In the genomic region with DNA sequence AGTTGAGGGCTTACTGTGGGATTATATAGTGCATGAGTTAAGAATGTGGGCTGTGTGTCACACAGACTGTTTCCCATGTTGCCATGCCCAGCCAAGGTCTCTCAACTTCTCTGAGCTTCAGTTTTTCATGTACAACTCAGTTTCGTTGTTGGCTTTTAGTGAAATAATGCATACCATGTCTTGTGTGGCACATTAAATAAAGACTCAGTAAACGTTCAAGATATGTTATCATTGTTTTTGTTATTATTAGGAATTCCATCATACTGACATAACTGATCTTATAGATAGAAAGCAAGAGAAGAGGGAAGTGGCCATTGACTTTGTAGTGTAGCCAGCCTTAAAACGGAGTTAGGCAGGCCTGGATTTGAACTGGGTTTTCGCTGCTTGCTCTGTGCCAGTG, we compare ENCODE assay signal across 19 cellular contexts. TPM values are rescaled to one million over a fixed set of nuclear protein-coding genes. Genes with fewer than 3 reads are reported as not detected.
DNase-seq lines count a peak whose midpoint lies in the region; ATAC-seq, FAIRE-seq and TF ChIP-seq lines count a peak whose summit lies in the region.
"Had no signal": no experiment of that assay in that cellular context is flagged by ENCODE, and none has a peak within 500 bp of the region (broad histone marks: within the 10 kb centered on the region; RNA-seq: fewer than 3 reads in every experiment).

No MANE protein-coding gene starts in this region.

- no peak for TF ChIP-seq CTCF in GM12878 (IDR thresholded peaks at IDR 0.05 in 2 of 3, conservative IDR thresholded peaks at IDR 0.05 in 1 of 3; ENCODE audit: control insufficient read depth in 2 of 3, extremely low read depth in 1 of 3, insufficient read depth in 1 of 3, low read depth in 3 of 3, low read length in 3 of 3)

- H3K9me3 ChIP-seq in MG63, result no peaks in the 10 kb centered on the region
- H3K9me3 ChIP-seq in GM12878 (replicated peaks; ENCODE audit: control insufficient read depth, insufficient read depth, low read length), result no peaks in the 10 kb centered on the region
- H3K9me3 ChIP-seq: SJSA1, upper lobe of left lung had no signal

- H3K4me1 ChIP-seq in ACC112 (ENCODE audit: control insufficient read depth, insufficient read depth, low read length, unreplicated experiment) (peaks cover 42% of the 10 kb centered on the region), GM12878 (ENCODE audit: control insufficient read depth, insufficient read depth, low read length) (peaks cover 10% of the 10 kb centered on the region)

- ATAC-seq in GM12878, result no peak
- ATAC-seq in naive B cell (ENCODE audit: low read depth in 2 of 2), result no peak
- ATAC-seq in HG03521 (IDR thresholded peaks at IDR 0.05; ENCODE audit: unreplicated experiment), result no peak
- no peak for ATAC-seq in HG02973 (IDR thresholded peaks at IDR 0.05; ENCODE audit: unreplicated experiment)
- ATAC-seq in activated naive CD4-positive, alpha-beta T cell treated with anti-CD3 and anti-CD28 coated beads, Interleukin-2, amount 50 U/mL, for 72 hours, result no peak
- ATAC-seq: K562, natural killer cell had no signal

- DNase-seq in MG63 (peak; percentile 38), GM12878 (ENCODE audit: low read depth, low spot score) (no peak), naive B cell (no peak), GM12892 (ENCODE audit: insufficient read length) (no peak)
- no peak for DNase-seq in activated naive CD4-positive, alpha-beta T cell treated with anti-CD3 and anti-CD28 coated beads, Interleukin-2, amount 50 U/mL, for 72 hours (ENCODE audit: low spot score in 2 of 2)
- DNase-seq: activated CD4-positive, alpha-beta T cell treated with anti-CD3 and anti-CD28 coated beads, Interleukin-2, amount 10 ng/mL, durations not matched to agents 24 days and 14 days; aorta; natural killer cell; NCI-H1105; OCI-M1; retina; upper lobe of left lung had no signal

- peak overlapping the region in 6 of 8 donors; percentile 6 to 70 (median 48) for H3K4me3 Mint-ChIP-seq in naive B cell
- H3K4me3 Mint-ChIP-seq: activated CD4-positive, alpha-beta T cell treated with anti-CD3 and anti-CD28 coated beads, Interleukin-2, amount 10 ng/mL, durations not matched to agents 24 days and 14 days; natural killer cell; stimulated activated naive CD8-positive, alpha-beta T cell treated with anti-CD3 and anti-CD28 coated beads, Interleukin-15, Interleukin-2, amounts not matched to agents 100 ng/mL and 50 ng/mL, for 24 hours had no signal

- peak overlapping the region; percentile 15 for H3K4me2 ChIP-seq in GM12878 (ENCODE audit: control insufficient read depth, insufficient read depth)

- peak overlapping the region; percentile 57 for H3K4me3 ChIP-seq in ACC112 (ENCODE audit: low read depth, low read length)
- H3K4me3 ChIP-seq in MG63, result peak overlapping the region; percentile 11
- H3K4me3 ChIP-seq in GM12878, result no peak overlapping the region
- H3K4me3 ChIP-seq: coronary artery, K562, SJSA1 had no signal

- no peaks in the 10 kb centered on the region for H3K27me3 Mint-ChIP-seq in naive B cell

- no peaks in the 10 kb centered on the region for H3K27me3 ChIP-seq in ACC112 (ENCODE audit: insufficient read depth, low read length)
- H3K27me3 ChIP-seq in MG63, result no peaks in the 10 kb centered on the region
- H3K27me3 ChIP-seq in GM12878 (replicated peaks in 1 of 2; ENCODE audit: control insufficient read depth in 2 of 2, insufficient read depth in 2 of 2, low read length in 1 of 2), result no peaks in the 10 kb centered on the region
- H3K27me3 ChIP-seq: SJSA1, upper lobe of left lung had no signal

- no peaks in the 10 kb centered on the region for H4K20me1 ChIP-seq in GM12878 (ENCODE audit: control insufficient read depth, insufficient read depth)

- H3K9ac ChIP-seq in GM12878 (ENCODE audit: control insufficient read depth, insufficient read depth, low read length), result no peak overlapping the region

- no peak for FAIRE-seq in GM12878 (lab: Jason Lieb, UNC)
- no peak for FAIRE-seq in GM12892 (lab: Jason Lieb, UNC)
- FAIRE-seq: K562 had no signal

- H3K79me2 ChIP-seq in ACC112 (ENCODE audit: control insufficient read depth, insufficient read depth, low read length, unreplicated experiment), result peaks cover 77% of the 10 kb centered on the region
- peaks cover 42% of the 10 kb centered on the region for H3K79me2 ChIP-seq in GM12878 (ENCODE audit: control insufficient read depth, insufficient read depth, low read length)

- peaks cover 46 to 80% (median 59%) of the 10 kb centered on the region in 3 donors for H3K4me1 Mint-ChIP-seq in naive B cell

- TF ChIP-seq POLR2A in GM12878 (IDR thresholded peaks at IDR 0.05; ENCODE audit: low read depth, low read length) (no peak), GM12892 (IDR thresholded peaks at IDR 0.05; ENCODE audit: low read depth, low read length) (no peak)

- RAD21 ChIA-PET in GM12878 (lab: Charles Lee; ENCODE audit: unreplicated experiment), result interaction anchor here (1.1 to 4.0 kb wide), 3 partner anchors 27 to 47 kb away, joined by 3 to 14 read pairs (median 5); no protein-coding TSS in a partner anchor

- POLR2A ChIA-PET in GM12878 (lab: Charles Lee), result interaction anchor here (0.6 to 2.6 kb wide), 4 partner anchors 14 to 110 kb away, joined by 3 to 11 read pairs (median 4); no protein-coding TSS in a partner anchor

- intact Hi-C loops in GM12878 (cut with micrococcal nuclease; ENCODE audit: unreplicated experiment), result loop anchor here (5.0 to 10.0 kb wide), 2 partner anchors 108 to 436 kb away; no protein-coding TSS in a partner anchor

- H3K36me3 ChIP-seq in ACC112 (ENCODE audit: insufficient read depth, low read length) (no peaks in the 10 kb centered on the region), MG63 (no peaks in the 10 kb centered on the region), GM12878 (ENCODE audit: control insufficient read depth in 2 of 2, insufficient read depth in 2 of 2, low read length in 1 of 2) (no peaks in the 10 kb centered on the region)
- H3K36me3 ChIP-seq: upper lobe of left lung had no signal

- CTCF ChIA-PET in GM12878 (lab: Yijun Ruan, JAX), result interaction anchor here (1.3 kb wide), 1 partner anchor 30 kb away, joined by 6 read pairs; no protein-coding TSS in a partner anchor

- no peaks in the 10 kb centered on the region for H3K36me3 Mint-ChIP-seq in naive B cell
- H3K36me3 Mint-ChIP-seq in activated naive CD4-positive, alpha-beta T cell treated with anti-CD3 and anti-CD28 coated beads, Interleukin-2, amount 50 U/mL, for 72 hours, result peaks cover 0 to 12% of the 10 kb centered on the region in 2 donors
- H3K36me3 Mint-ChIP-seq: natural killer cell had no signal

- H3K27ac Mint-ChIP-seq in naive B cell, result peak overlapping the region in 4 of 6 donors; percentile 52 to 93 (median 78)
- no peak overlapping the region for H3K27ac Mint-ChIP-seq in activated naive CD4-positive, alpha-beta T cell treated with anti-CD3 and anti-CD28 coated beads, Interleukin-2, amount 50 U/mL, for 72 hours
- H3K27ac Mint-ChIP-seq: activated CD4-positive, alpha-beta T cell treated with anti-CD3 and anti-CD28 coated beads, Interleukin-2, amount 10 ng/mL, durations not matched to agents 24 days and 14 days; natural killer cell; stimulated activated naive CD8-positive, alpha-beta T cell treated with anti-CD3 and anti-CD28 coated beads, Interleukin-15, Interleukin-2, amounts not matched to agents 100 ng/mL and 50 ng/mL, for 24 hours had no signal

- in situ Hi-C loops in GM12878 (cut with MboI), result no loop called here

- SMC1A ChIA-PET in GM12878 (lab: Charles Lee; ENCODE audit: uncharacterized antibody, unreplicated experiment), result interaction anchor here (1.0 to 7.3 kb wide), 13 partner anchors 9 to 436 kb away, joined by 3 to 45 read pairs (median 5); no protein-coding TSS in a partner anchor

- no peaks in the 10 kb centered on the region for H3K9me3 Mint-ChIP-seq in naive B cell
- H3K9me3 Mint-ChIP-seq in activated naive CD4-positive, alpha-beta T cell treated with anti-CD3 and anti-CD28 coated beads, Interleukin-2, amount 50 U/mL, for 72 hours, result no peaks in the 10 kb centered on the region
- H3K9me3 Mint-ChIP-seq: activated CD4-positive, alpha-beta T cell treated with anti-CD3 and anti-CD28 coated beads, Interleukin-2, amount 10 ng/mL, durations not matched to agents 24 days and 14 days; natural killer cell; stimulated activated naive CD8-positive, alpha-beta T cell treated with anti-CD3 and anti-CD28 coated beads, Interleukin-15, Interleukin-2, amounts not matched to agents 100 ng/mL and 50 ng/mL, for 24 hours had no signal

- no peak for TF ChIP-seq RAD21 in GM12878 (IDR thresholded peaks at IDR 0.05; ENCODE audit: insufficient read depth, low read depth, low read length)

- TF ChIP-seq EP300 in GM12878 (IDR thresholded peaks at IDR 0.05; ENCODE audit: borderline replicate concordance in 1 of 2, control insufficient read depth in 1 of 2, low read depth in 2 of 2, low read length in 2 of 2), result no peak

- WGBS in GM12878 (ENCODE audit: insufficient coverage, insufficient replicate concordance, low lambda C conversion rate, missing lambda C conversion rate), result 88% methylated on average over 4 of the region's 4 CpGs

- no TSS peak for BruUV-seq in GM12878 (replicated peaks; lab: Mats Ljungman, UMichigan)

- H3K27ac ChIP-seq in ACC112 (ENCODE audit: low read depth, low read length), result peak overlapping the region; percentile 77
- H3K27ac ChIP-seq in GM12878 (ENCODE audit: control insufficient read depth, insufficient read depth), result no peak overlapping the region
- H3K27ac ChIP-seq: coronary artery, SJSA1, upper lobe of left lung had no signal

- no peak overlapping the region for H2AFZ ChIP-seq in ACC112 (ENCODE audit: low read length, unreplicated experiment)
- no peak overlapping the region for H2AFZ ChIP-seq in GM12878 (ENCODE audit: control insufficient read depth, low read depth, low read length)

RNA-seq across cellular contexts. Expression of a gene that starts 2.9 kb away (rescaled TPM):
- 7.5 and 13.2 TPM in 2 replicates for total RNA-seq in MG63 (2014; rRNA removed; shearing (Covaris generic); ENCODE audit: low replicate concordance)
- total RNA-seq in GM12878 (2013; cell fraction: nucleolus; rRNA removed), result 204 and 221 TPM in 2 replicates
- 29.6 and 33.3 TPM in 2 replicates for total RNA-seq in GM12878 (2014; rRNA removed)
- 39.3 and 47.1 TPM in 2 replicates for total RNA-seq in GM12878 (2014; rRNA removed; fragmentation: Illumina TruSeq; extraction: Trizol)
- total RNA-seq in GM12878 (2021), result 56.7 and 61.3 TPM in 2 replicates
- polyA plus RNA-seq in GM12878 (2011; ENCODE audit: low read depth), result 4.0 TPM
- polyA plus RNA-seq in GM12878 (2011; rRNA removed), result 24.3 and 33.2 TPM in 2 replicates
- polyA plus RNA-seq in GM12878 (2011; cell fraction: cytosol; rRNA removed), result 10.8 and 12.3 TPM in 2 replicates
- 26.0 and 33.3 TPM in 2 replicates for polyA plus RNA-seq in GM12878 (2011; cell fraction: nucleus; rRNA removed)
- 6.8 and 7.4 TPM in 2 replicates for polyA plus RNA-seq in GM12878 (2012)
- polyA plus RNA-seq in GM12878 (2014; fragmentation: Illumina TruSeq; extraction: Trizol), result 30.9 and 31.6 TPM in 2 replicates
- 1 to 10 TPM; 6.5 to 7.3 TPM for polyA plus RNA-seq in GM12878 (2014; fragmentation: Nextera tagmentation; extraction: Ambion mirVana)
- polyA plus RNA-seq in GM12878 (2014; rRNA removed), result 14.3 and 16.1 TPM in 2 replicates
- 10 to 100 TPM; 12.7 to 24.1 TPM for polyA plus RNA-seq in GM12878 (2016; fragmentation: Nextera tagmentation; extraction: Ambion mirVana)
- 78.9 and 108 TPM in 2 replicates for polyA minus RNA-seq in GM12878 (2011; rRNA and poly(A)+ RNA removed)
- 13.1 and 18.1 TPM in 2 replicates for polyA minus RNA-seq in GM12878 (2011; cell fraction: cytosol; rRNA and poly(A)+ RNA removed)
- 106 and 146 TPM in 2 replicates for polyA minus RNA-seq in GM12878 (2011; cell fraction: nucleus; rRNA and poly(A)+ RNA removed)
- 10 to 100 TPM; 22.8 to 55.5 (median 42.3) TPM for polyA plus RNA-seq in naive B cell (ENCODE audit: low read depth in 6 of 6)
- polyA plus RNA-seq in GM12892 (2012; ENCODE audit: missing spikeins), result 4.2 TPM
- under 1 TPM; 0.05 to 0.80 TPM for total RNA-seq in activated naive CD4-positive, alpha-beta T cell treated with anti-CD3 and anti-CD28 coated beads, Interleukin-2, amount 50 U/mL, for 72 hours

Comparison
In these comparisons a context has a peak if more than half of its experiments do, and no peak if none do; other contexts are left out.
1. H3K27ac Mint-ChIP-seq: peak in naive B cell (4 of 6); none in activated naive CD4-positive, alpha-beta T cell treated with anti-CD3 and anti-CD28 coated beads, Interleukin-2, amount 50 U/mL, for 72 hours (0 of 2).